In genomic region chr6:148583631-148584030, GRCh38 we compare ENCODE assay signal across 2 cellular contexts.
TF ChIP-seq lines count a peak whose summit lies in the region.

No MANE protein-coding gene starts in this region.

TF ChIP-seq in HepG2, 621 proteins besides CTCF, POLR2A, EP300 and RAD21:
- TF ChIP-seq ATF7 (IDR thresholded peaks at IDR 0.05): peak; percentile 94
- TF ChIP-seq ATF7 (CRISPR knock-in tag; IDR thresholded peaks at IDR 0.05): no peak
- no peak for TF ChIP-seq XRCC5 (optimal IDR thresholded peaks at IDR 0.05; ENCODE audit: low read length)
TF ChIP-seq in HepG2: peak in this region for 1.

TF ChIP-seq in GM12878, 131 proteins besides CTCF, POLR2A, EP300 and RAD21:
- TF ChIP-seq ATF7 (IDR thresholded peaks at IDR 0.05; ENCODE audit: low read depth): peak; percentile 82
- TF ChIP-seq IKZF1 (conservative IDR thresholded peaks at IDR 0.05): no peak
- no peak for TF ChIP-seq E4F1 (IDR thresholded peaks at IDR 0.05; ENCODE audit: borderline replicate concordance, partially characterized antibody)
- TF ChIP-seq REST (IDR thresholded peaks at IDR 0.05; ENCODE audit: low read depth, low read length): no peak
